1 cellular context compared by ENCODE assay signal in the genomic region with DNA sequence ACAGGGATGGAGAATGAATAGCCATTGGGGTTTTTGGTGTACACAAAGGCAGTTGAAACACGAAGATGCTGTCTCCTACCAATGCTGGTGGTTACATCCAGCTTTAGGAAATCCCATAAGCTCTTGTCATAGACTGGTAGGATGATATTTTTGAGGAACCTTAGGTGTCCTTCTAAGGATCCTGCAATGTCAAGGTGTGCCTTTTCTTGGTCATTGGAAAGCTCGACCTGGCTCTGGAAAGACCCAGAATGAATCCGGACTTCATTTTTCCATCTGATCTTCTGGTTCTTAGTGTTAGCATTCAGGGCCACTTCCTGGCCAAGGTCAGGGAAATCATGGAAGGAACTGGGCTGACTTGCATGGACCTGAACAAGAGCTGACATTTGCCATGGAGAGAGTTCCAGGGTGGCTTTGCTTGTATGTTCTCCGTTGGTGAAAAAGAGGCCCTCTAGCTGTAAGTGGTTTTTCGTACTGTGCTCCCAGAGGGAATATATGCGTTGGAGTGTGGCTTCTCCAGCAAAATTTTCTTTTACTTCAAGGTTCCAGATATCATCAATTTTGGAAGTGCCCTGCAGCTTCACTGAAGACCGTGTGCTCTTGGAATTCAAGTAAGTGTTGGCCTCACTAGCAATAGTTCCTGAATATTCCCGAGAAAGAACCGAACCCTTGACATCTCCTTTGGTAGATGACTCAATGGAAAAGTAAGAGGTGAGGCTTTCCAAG.
TF ChIP-seq lines count a peak whose summit lies in the region.

No MANE protein-coding gene starts in this region.

TF ChIP-seq in HepG2, 621 proteins besides CTCF, POLR2A, EP300 and RAD21 (continued from another document and continues in another):
- TF ChIP-seq ZNF773 (CRISPR knock-in tag; IDR thresholded peaks at IDR 0.05; ENCODE audit: borderline replicate concordance) = no peak
- TF ChIP-seq ZNF780A (CRISPR knock-in tag; IDR thresholded peaks at IDR 0.05) = no peak; the same call in 1 of the 2 replicates
- no peak; the same call in 1 of the 2 replicates for TF ChIP-seq GTF2F1 (IDR thresholded peaks at IDR 0.05; ENCODE audit: low read length)
- TF ChIP-seq TIGD3 (CRISPR knock-in tag; IDR thresholded peaks at IDR 0.05; ENCODE audit: borderline replicate concordance) = peak; percentile 29
- no peak for TF ChIP-seq ZNF652 (CRISPR knock-in tag; IDR thresholded peaks at IDR 0.05; ENCODE audit: borderline replicate concordance, low read depth)
- TF ChIP-seq ZBTB20 (CRISPR knock-in tag; IDR thresholded peaks at IDR 0.05; ENCODE audit: borderline replicate concordance, low read depth) = no peak
- TF ChIP-seq ZNF772 (CRISPR knock-in tag; IDR thresholded peaks at IDR 0.05) = no peak
- TF ChIP-seq SIN3B (IDR thresholded peaks at IDR 0.05; ENCODE audit: low read length) = no peak
- no peak for TF ChIP-seq KAT7 (CRISPR knock-in tag; IDR thresholded peaks at IDR 0.05; ENCODE audit: borderline replicate concordance)
- TF ChIP-seq SMARCE1 (IDR thresholded peaks at IDR 0.05; ENCODE audit: borderline replicate concordance) = no peak
- no peak for TF ChIP-seq ZNF12 (CRISPR knock-in tag; IDR thresholded peaks at IDR 0.05)
- TF ChIP-seq ZNF562 (CRISPR knock-in tag; IDR thresholded peaks at IDR 0.05; ENCODE audit: borderline replicate concordance) = no peak; the same call in 1 of the 2 replicates
- no peak for TF ChIP-seq RCOR2 (CRISPR knock-in tag; IDR thresholded peaks at IDR 0.05)
- no peak for TF ChIP-seq ZNF761 (CRISPR knock-in tag; conservative IDR thresholded peaks at IDR 0.05)
- no peak for TF ChIP-seq MTA3 (CRISPR knock-in tag; IDR thresholded peaks at IDR 0.05)
- no peak for TF ChIP-seq TBX2 (CRISPR knock-in tag; IDR thresholded peaks at IDR 0.05; ENCODE audit: borderline replicate concordance)
- no peak for TF ChIP-seq DNMT3B (CRISPR knock-in tag; conservative IDR thresholded peaks at IDR 0.05)
- TF ChIP-seq RORA (CRISPR knock-in tag; IDR thresholded peaks at IDR 0.05) = no peak
- no peak for TF ChIP-seq CREB1 (IDR thresholded peaks at IDR 0.05)
- no peak; the same call in 1 of the 2 replicates for TF ChIP-seq CREB1 (CRISPR knock-in tag; IDR thresholded peaks at IDR 0.05)
- TF ChIP-seq ZBTB42 (CRISPR knock-in tag; IDR thresholded peaks at IDR 0.05) = no peak
- TF ChIP-seq IRF9 (CRISPR knock-in tag; IDR thresholded peaks at IDR 0.05; ENCODE audit: borderline replicate concordance) = no peak
- no peak for TF ChIP-seq ZMAT3 (CRISPR knock-in tag; conservative IDR thresholded peaks at IDR 0.05)
- no peak for TF ChIP-seq ZNF598 (CRISPR knock-in tag; IDR thresholded peaks at IDR 0.05; ENCODE audit: borderline replicate concordance)
- no peak; the same call in 1 of the 2 replicates for TF ChIP-seq ZNF878 (CRISPR knock-in tag; IDR thresholded peaks at IDR 0.05)
- TF ChIP-seq, protein P1, sequence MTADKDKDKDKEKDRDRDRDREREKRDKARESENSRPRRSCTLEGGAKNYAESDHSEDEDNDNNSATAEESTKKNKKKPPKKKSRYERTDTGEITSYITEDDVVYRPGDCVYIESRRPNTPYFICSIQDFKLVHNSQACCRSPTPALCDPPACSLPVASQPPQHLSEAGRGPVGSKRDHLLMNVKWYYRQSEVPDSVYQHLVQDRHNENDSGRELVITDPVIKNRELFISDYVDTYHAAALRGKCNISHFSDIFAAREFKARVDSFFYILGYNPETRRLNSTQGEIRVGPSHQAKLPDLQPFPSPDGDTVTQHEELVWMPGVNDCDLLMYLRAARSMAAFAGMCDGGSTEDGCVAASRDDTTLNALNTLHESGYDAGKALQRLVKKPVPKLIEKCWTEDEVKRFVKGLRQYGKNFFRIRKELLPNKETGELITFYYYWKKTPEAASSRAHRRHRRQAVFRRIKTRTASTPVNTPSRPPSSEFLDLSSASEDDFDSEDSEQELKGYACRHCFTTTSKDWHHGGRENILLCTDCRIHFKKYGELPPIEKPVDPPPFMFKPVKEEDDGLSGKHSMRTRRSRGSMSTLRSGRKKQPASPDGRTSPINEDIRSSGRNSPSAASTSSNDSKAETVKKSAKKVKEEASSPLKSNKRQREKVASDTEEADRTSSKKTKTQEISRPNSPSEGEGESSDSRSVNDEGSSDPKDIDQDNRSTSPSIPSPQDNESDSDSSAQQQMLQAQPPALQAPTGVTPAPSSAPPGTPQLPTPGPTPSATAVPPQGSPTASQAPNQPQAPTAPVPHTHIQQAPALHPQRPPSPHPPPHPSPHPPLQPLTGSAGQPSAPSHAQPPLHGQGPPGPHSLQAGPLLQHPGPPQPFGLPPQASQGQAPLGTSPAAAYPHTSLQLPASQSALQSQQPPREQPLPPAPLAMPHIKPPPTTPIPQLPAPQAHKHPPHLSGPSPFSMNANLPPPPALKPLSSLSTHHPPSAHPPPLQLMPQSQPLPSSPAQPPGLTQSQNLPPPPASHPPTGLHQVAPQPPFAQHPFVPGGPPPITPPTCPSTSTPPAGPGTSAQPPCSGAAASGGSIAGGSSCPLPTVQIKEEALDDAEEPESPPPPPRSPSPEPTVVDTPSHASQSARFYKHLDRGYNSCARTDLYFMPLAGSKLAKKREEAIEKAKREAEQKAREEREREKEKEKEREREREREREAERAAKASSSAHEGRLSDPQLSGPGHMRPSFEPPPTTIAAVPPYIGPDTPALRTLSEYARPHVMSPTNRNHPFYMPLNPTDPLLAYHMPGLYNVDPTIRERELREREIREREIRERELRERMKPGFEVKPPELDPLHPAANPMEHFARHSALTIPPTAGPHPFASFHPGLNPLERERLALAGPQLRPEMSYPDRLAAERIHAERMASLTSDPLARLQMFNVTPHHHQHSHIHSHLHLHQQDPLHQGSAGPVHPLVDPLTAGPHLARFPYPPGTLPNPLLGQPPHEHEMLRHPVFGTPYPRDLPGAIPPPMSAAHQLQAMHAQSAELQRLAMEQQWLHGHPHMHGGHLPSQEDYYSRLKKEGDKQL (CRISPR knock-in tag; IDR thresholded peaks at IDR 0.05; ENCODE audit: low read depth) = no peak; the same call in 1 of the 2 replicates
- TF ChIP-seq, protein P2, sequence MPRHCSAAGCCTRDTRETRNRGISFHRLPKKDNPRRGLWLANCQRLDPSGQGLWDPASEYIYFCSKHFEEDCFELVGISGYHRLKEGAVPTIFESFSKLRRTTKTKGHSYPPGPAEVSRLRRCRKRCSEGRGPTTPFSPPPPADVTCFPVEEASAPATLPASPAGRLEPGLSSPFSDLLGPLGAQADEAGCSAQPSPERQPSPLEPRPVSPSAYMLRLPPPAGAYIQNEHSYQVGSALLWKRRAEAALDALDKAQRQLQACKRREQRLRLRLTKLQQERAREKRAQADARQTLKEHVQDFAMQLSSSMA (CRISPR knock-in tag; IDR thresholded peaks at IDR 0.05) = no peak; the same call in 1 of the 2 replicates
- peak; percentile 47; the same call in 1 of the 2 replicates for TF ChIP-seq NFIC (IDR thresholded peaks at IDR 0.05; ENCODE audit: low read length)
- no peak for TF ChIP-seq FOXC1 (CRISPR knock-in tag; IDR thresholded peaks at IDR 0.05; ENCODE audit: borderline replicate concordance)
- TF ChIP-seq ZNF577 (CRISPR knock-in tag; IDR thresholded peaks at IDR 0.05; ENCODE audit: borderline replicate concordance, low read depth) = no peak
- TF ChIP-seq ZKSCAN1 (IDR thresholded peaks at IDR 0.05; ENCODE audit: low read length) = no peak
- TF ChIP-seq, protein P3, sequence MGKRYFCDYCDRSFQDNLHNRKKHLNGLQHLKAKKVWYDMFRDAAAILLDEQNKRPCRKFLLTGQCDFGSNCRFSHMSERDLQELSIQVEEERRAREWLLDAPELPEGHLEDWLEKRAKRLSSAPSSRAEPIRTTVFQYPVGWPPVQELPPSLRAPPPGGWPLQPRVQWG (CRISPR knock-in tag; IDR thresholded peaks at IDR 0.05; ENCODE audit: borderline replicate concordance, low read depth) = no peak
- TF ChIP-seq ZNF563 (CRISPR knock-in tag; IDR thresholded peaks at IDR 0.05) = no peak
- TF ChIP-seq ZMYM2 (CRISPR knock-in tag; IDR thresholded peaks at IDR 0.05) = no peak
- no peak for TF ChIP-seq BCLAF1 (IDR thresholded peaks at IDR 0.05)
- TF ChIP-seq, protein P4, sequence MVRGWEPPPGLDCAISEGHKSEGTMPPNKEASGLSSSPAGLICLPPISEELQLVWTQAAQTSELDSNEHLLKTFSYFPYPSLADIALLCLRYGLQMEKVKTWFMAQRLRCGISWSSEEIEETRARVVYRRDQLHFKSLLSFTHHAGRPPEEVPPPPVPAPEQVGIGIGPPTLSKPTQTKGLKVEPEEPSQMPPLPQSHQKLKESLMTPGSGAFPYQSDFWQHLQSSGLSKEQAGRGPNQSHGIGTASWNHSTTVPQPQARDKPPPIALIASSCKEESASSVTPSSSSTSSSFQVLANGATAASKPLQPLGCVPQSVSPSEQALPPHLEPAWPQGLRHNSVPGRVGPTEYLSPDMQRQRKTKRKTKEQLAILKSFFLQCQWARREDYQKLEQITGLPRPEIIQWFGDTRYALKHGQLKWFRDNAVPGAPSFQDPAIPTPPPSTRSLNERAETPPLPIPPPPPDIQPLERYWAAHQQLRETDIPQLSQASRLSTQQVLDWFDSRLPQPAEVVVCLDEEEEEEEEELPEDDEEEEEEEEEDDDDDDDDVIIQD (CRISPR knock-in tag; IDR thresholded peaks at IDR 0.05; ENCODE audit: low read depth) = 0 out of 2 replicates have a peak, but pooled peaks have one; percentile 9
- 0 out of 2 replicates have a peak, but pooled peaks have one; percentile 22 for TF ChIP-seq PHF20 (CRISPR knock-in tag; IDR thresholded peaks at IDR 0.05)
- TF ChIP-seq ARNT2 (CRISPR knock-in tag; IDR thresholded peaks at IDR 0.05; ENCODE audit: low read depth) = no peak
- no peak for TF ChIP-seq MEIS1 (CRISPR knock-in tag; IDR thresholded peaks at IDR 0.05; ENCODE audit: borderline replicate concordance)
- no peak for TF ChIP-seq MXI1 (IDR thresholded peaks at IDR 0.05; ENCODE audit: borderline replicate concordance, low read depth, low read length)
- TF ChIP-seq RBM39 (IDR thresholded peaks at IDR 0.05; ENCODE audit: low read depth, low read length, poor library complexity, severe bottlenecking) = no peak
- TF ChIP-seq, protein P5, sequence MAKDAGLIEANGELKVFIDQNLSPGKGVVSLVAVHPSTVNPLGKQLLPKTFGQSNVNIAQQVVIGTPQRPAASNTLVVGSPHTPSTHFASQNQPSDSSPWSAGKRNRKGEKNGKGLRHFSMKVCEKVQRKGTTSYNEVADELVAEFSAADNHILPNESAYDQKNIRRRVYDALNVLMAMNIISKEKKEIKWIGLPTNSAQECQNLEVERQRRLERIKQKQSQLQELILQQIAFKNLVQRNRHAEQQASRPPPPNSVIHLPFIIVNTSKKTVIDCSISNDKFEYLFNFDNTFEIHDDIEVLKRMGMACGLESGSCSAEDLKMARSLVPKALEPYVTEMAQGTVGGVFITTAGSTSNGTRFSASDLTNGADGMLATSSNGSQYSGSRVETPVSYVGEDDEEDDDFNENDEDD (CRISPR knock-in tag; IDR thresholded peaks at IDR 0.05; ENCODE audit: borderline replicate concordance) = no peak
- no peak for TF ChIP-seq PATZ1 (CRISPR knock-in tag; IDR thresholded peaks at IDR 0.05)
